In genomic region chr10:128029280-128029618, GRCh38 we compare ENCODE assay signal across 29 cellular contexts.
"Had no signal": no experiment of that assay in that cellular context is flagged by ENCODE, and none has a peak within 500 bp of the region (broad histone marks: within the 10 kb centered on the region; RNA-seq: fewer than 3 reads in every experiment).

No MANE protein-coding gene starts in this region.

- H3K27ac Mint-ChIP-seq: activated CD8-positive, alpha-beta T cell treated with anti-CD3 and anti-CD28 coated beads, Interleukin-2, amount 10 ng/mL, durations not matched to agents 7 days and 5 days; effector memory CD8-positive, alpha-beta T cell; mesothelial cell of epicardium; naive B cell; nephron progenitor cell; progenitor cell of endocrine pancreas; stimulated activated naive B cell treated with anti-CD40 and anti-IgM and Interleukin-4, amounts not matched to agents 10 μg/mL and 1 μg/mL and 100 μg/mL, for 72 hours had no signal

- H3K9me3 ChIP-seq: ascending aorta, ovary, right lobe of liver, suprapubic skin, tibial artery had no signal

- H3K9me3 Mint-ChIP-seq: effector memory CD8-positive, alpha-beta T cell; mesothelial cell of epicardium; naive B cell; nephron progenitor cell; stimulated activated naive B cell treated with anti-CD40 and anti-IgM and Interleukin-4, amounts not matched to agents 10 μg/mL and 1 μg/mL and 100 μg/mL, for 72 hours had no signal

- H3K27me3 Mint-ChIP-seq: activated CD4-positive, alpha-beta T cell treated with anti-CD3 and anti-CD28 coated beads for 36 hours had no signal

- H3K4me3 Mint-ChIP-seq: activated CD4-positive, alpha-beta T cell treated with anti-CD3 and anti-CD28 coated beads for 36 hours; activated CD8-positive, alpha-beta T cell treated with anti-CD3 and anti-CD28 coated beads, Interleukin-2, amount 10 ng/mL, durations not matched to agents 7 days and 5 days; brain; effector memory CD8-positive, alpha-beta T cell; mesothelial cell of epicardium; naive B cell; nephron progenitor cell; stimulated activated naive B cell treated with anti-CD40 and anti-IgM and Interleukin-4, amounts not matched to agents 10 μg/mL and 1 μg/mL and 100 μg/mL, for 72 hours had no signal

- H3K36me3 ChIP-seq: ascending aorta, cardiac muscle cell, ovary, right lobe of liver, suprapubic skin, tibial artery had no signal

- DNase-seq: activated CD4-positive, alpha-beta T cell treated with anti-CD3 and anti-CD28 coated beads for 36 hours; activated CD4-positive, CD25-positive, alpha-beta regulatory T cell; activated CD8-positive, alpha-beta T cell treated with anti-CD3 and anti-CD28 coated beads, Interleukin-2, amount 10 ng/mL, durations not matched to agents 7 days and 5 days; activated naive CD4-positive, alpha-beta T cell; cerebellar nuclear complex; effector memory CD8-positive, alpha-beta T cell; foreskin fibroblast; hippocampal formation; kidney; mammary epithelial cell; naive B cell; nephron progenitor cell; ovary; right lobe of liver; small intestine; stimulated activated CD4-positive, alpha-beta T cell treated with anti-CD3 and anti-CD28 coated beads, Interleukin-1b, Interleukin-23, amount 100 ng/mL, for 48 hours; stimulated activated naive B cell treated with anti-CD40 and anti-IgM and Interleukin-4, amounts not matched to agents 10 μg/mL and 1 μg/mL and 100 μg/mL, for 72 hours; T-helper 1 cell; tibial artery had no signal

- H3K27ac ChIP-seq: ascending aorta, cardiac muscle cell, coronary artery, ovary, right lobe of liver, suprapubic skin, tibial artery had no signal

- H3K36me3 Mint-ChIP-seq: brain, mesothelial cell of epicardium, naive B cell had no signal

- ATAC-seq: effector memory CD8-positive, alpha-beta T cell; esophagus mucosa; left colon; stimulated activated naive B cell treated with anti-CD40 and anti-IgM and Interleukin-4, amounts not matched to agents 10 μg/mL and 1 μg/mL and 100 μg/mL, for 72 hours had no signal

- H3K27me3 ChIP-seq: ascending aorta, cardiac muscle cell, dorsolateral prefrontal cortex, ovary, right lobe of liver, suprapubic skin, tibial artery had no signal

- H3K4me1 ChIP-seq: ascending aorta, right lobe of liver, suprapubic skin, tibial artery had no signal

- H3K4me3 ChIP-seq: ascending aorta, cardiac muscle cell, coronary artery, dorsolateral prefrontal cortex, ovary, right lobe of liver, suprapubic skin, tibial artery had no signal
